Comparison of ENCODE assay signal across 13 cellular contexts in genomic region chr13:79485451-79485850, GRCh38. TPM values are rescaled to one million over a fixed set of nuclear protein-coding genes. Genes with fewer than 3 reads are reported as not detected.
A peak's percentile ranks its signal among the peaks of the same experiment; 100 is the strongest.
DNase-seq lines count a peak whose midpoint lies in the region; ATAC-seq, FAIRE-seq and TF ChIP-seq lines count a peak whose summit lies in the region.
"Had no signal": no experiment of that assay in that cellular context is flagged by ENCODE, and none has a peak within 500 bp of the region (broad histone marks: within the 10 kb centered on the region; RNA-seq: fewer than 3 reads in every experiment).

No MANE protein-coding gene starts in this region.

- POLR2A ChIA-PET in activated CD4-positive, alpha-beta memory T cell treated with anti-CD3 and anti-CD28 coated beads, Interleukin-2, amount 10 ng/mL, durations not matched to agents 7 days and 5 days (lab: Charles Lee) = interaction anchor here (0.8 to 3.8 kb wide), 6 partner anchors 13 to 44 kb away, joined by 3 to 13 read pairs (median 4); no protein-coding TSS in a partner anchor

- no peaks in the 10 kb centered on the region for H3K9me3 ChIP-seq in cardiac muscle cell (ENCODE audit: low read depth)
- no peaks in the 10 kb centered on the region for H3K9me3 ChIP-seq in kidney (ENCODE audit: control insufficient read depth in 1 of 2, low read length in 2 of 2)
- H3K9me3 ChIP-seq in stomach = no peaks in the 10 kb centered on the region

- peaks cover 74% of the 10 kb centered on the region for H3K4me1 Mint-ChIP-seq in activated CD4-positive, alpha-beta memory T cell treated with anti-CD3 and anti-CD28 coated beads, Interleukin-2, amount 10 ng/mL, durations not matched to agents 7 days and 5 days

- H3K27me3 ChIP-seq in cardiac muscle cell = no peaks in the 10 kb centered on the region
- H3K27me3 ChIP-seq in stomach = no peaks in the 10 kb centered on the region

- H3K4me3 ChIP-seq in cardiac muscle cell = no peak overlapping the region
- peak overlapping the region in 1 of 2 donors; percentile 7 for H3K4me3 ChIP-seq in kidney (ENCODE audit: low read length in 2 of 2)
- H3K4me3 ChIP-seq in stomach = no peak overlapping the region

- ATAC-seq in Right ventricle myocardium superior (ENCODE audit: poor library complexity) = no peak
- no peak for ATAC-seq in HG03378 (IDR thresholded peaks at IDR 0.05; ENCODE audit: unreplicated experiment)

- TF ChIP-seq EP300 in stomach (IDR thresholded peaks at IDR 0.05) = no peak

- H3K27ac ChIP-seq in cardiac muscle cell (peak overlapping the region; percentile 34), kidney (ENCODE audit: low read depth in 2 of 2, low read length in 2 of 2) (peak overlapping the region; percentile 67 to 68), stomach (peak overlapping the region in 4 of 5 donors; percentile 14 to 72 (median 50))

- TF ChIP-seq POLR2A in stomach (IDR thresholded peaks at IDR 0.05) = no peak

- FAIRE-seq in kidney (lab: Jason Lieb, UNC) = no peak
- FAIRE-seq: GM18507 had no signal

- peak overlapping the region; percentile 25 for H3K4me3 Mint-ChIP-seq in activated CD4-positive, alpha-beta memory T cell treated with anti-CD3 and anti-CD28 coated beads, Interleukin-2, amount 10 ng/mL, durations not matched to agents 7 days and 5 days

- H3K36me3 Mint-ChIP-seq in activated CD4-positive, alpha-beta memory T cell treated with anti-CD3 and anti-CD28 coated beads, Interleukin-2, amount 10 ng/mL, durations not matched to agents 7 days and 5 days (ENCODE audit: low read depth) = peaks cover 36% of the 10 kb centered on the region

- intact Hi-C loops in Right ventricle myocardium superior (cut with DNase I) (no loop called here), kidney (cut with DNase I) (no loop called here), stomach (cut with DNase I; ENCODE audit: low total_unique reads) (no loop called here)

- peaks cover 6% of the 10 kb centered on the region for H3K9me3 Mint-ChIP-seq in activated CD4-positive, alpha-beta memory T cell treated with anti-CD3 and anti-CD28 coated beads, Interleukin-2, amount 10 ng/mL, durations not matched to agents 7 days and 5 days

- DNase-seq in cardiac muscle cell (ENCODE audit: low read depth in 1 of 2, low spot score in 1 of 2) = no peak
- DNase-seq in Right ventricle myocardium superior = no peak
- DNase-seq in activated CD4-positive, alpha-beta memory T cell treated with anti-CD3 and anti-CD28 coated beads, Interleukin-2, amount 10 ng/mL, durations not matched to agents 7 days and 5 days = no peak
- no peak for DNase-seq in kidney
- DNase-seq in stomach = no peak
- DNase-seq in activated CD4-positive, CD25-positive, alpha-beta regulatory T cell (lab: John Stamatoyannopoulos, UW) = no peak
- DNase-seq in NCI-H82 treated with DMSO at 0.1 percent for 48 hours (lab: John Stamatoyannopoulos, UW; ENCODE audit: unreplicated experiment) = no peak
- DNase-seq: C1 segment of cervical spinal cord, GDM1, left ventricle myocardium superior, NCI-H146 had no signal

- H3K27me3 Mint-ChIP-seq in activated CD4-positive, alpha-beta memory T cell treated with anti-CD3 and anti-CD28 coated beads, Interleukin-2, amount 10 ng/mL, durations not matched to agents 7 days and 5 days = peaks cover 8% of the 10 kb centered on the region

- peak overlapping the region in 1 of 2 donors; percentile 27 for H3K9ac ChIP-seq in kidney (ENCODE audit: low read length in 2 of 2)

- peak overlapping the region; percentile 48 for H3K27ac Mint-ChIP-seq in activated CD4-positive, alpha-beta memory T cell treated with anti-CD3 and anti-CD28 coated beads, Interleukin-2, amount 10 ng/mL, durations not matched to agents 7 days and 5 days

- CTCF ChIA-PET in activated CD4-positive, alpha-beta memory T cell treated with anti-CD3 and anti-CD28 coated beads, Interleukin-2, amount 10 ng/mL, durations not matched to agents 7 days and 5 days (lab: Charles Lee) = interaction anchor here (0.9 to 6.1 kb wide), 3 partner anchors 11 to 61 kb away, joined by 5 to 49 read pairs (median 14); no protein-coding TSS in a partner anchor

- no peaks in the 10 kb centered on the region for H3K36me3 ChIP-seq in cardiac muscle cell
- no peaks in the 10 kb centered on the region for H3K36me3 ChIP-seq in kidney (ENCODE audit: control insufficient read depth in 1 of 2, insufficient read depth in 2 of 2, low read length in 2 of 2)
- H3K36me3 ChIP-seq in stomach = no peaks in the 10 kb centered on the region

- H3K4me1 ChIP-seq in cardiac muscle cell (ENCODE audit: low read depth) (peaks cover 14% of the 10 kb centered on the region), kidney (ENCODE audit: control insufficient read depth in 1 of 2, insufficient read depth in 1 of 2, low read depth in 1 of 2, low read length in 2 of 2) (peaks cover 4 to 18% of the 10 kb centered on the region in 2 donors), stomach (peaks cover 10 to 68% (median 37%) of the 10 kb centered on the region in 4 donors)

- no peak for TF ChIP-seq CTCF in cardiac muscle cell (IDR thresholded peaks at IDR 0.05; ENCODE audit: low read depth, low read length)
- TF ChIP-seq CTCF in kidney (IDR thresholded peaks at IDR 0.05; ENCODE audit: borderline replicate concordance, extremely low read depth, insufficient read depth) = no peak
- no peak for TF ChIP-seq CTCF in stomach (IDR thresholded peaks at IDR 0.05)

- WGBS in stomach, 5 donors = 27 to 45% (median 34%) methylated on average over 2 of the region's 2 CpGs

RNA-seq across cellular contexts. Expression of gene NDFIP2, which starts 4.5 kb away (rescaled TPM):
- total RNA-seq in cardiac muscle cell (24.2 and 26.8 TPM in 2 replicates), Right ventricle myocardium superior (33.9 TPM), kidney (52.2 TPM), stomach (10 to 100 TPM in 3 of 5 donors, 1 to 10 TPM in 2; 2.9 to 56.5 (median 25.5) TPM)
- polyA plus RNA-seq in cardiac muscle cell (37.3 and 43.5 TPM in 2 replicates), kidney (ENCODE audit: insufficient read depth, low read depth, low replicate concordance) (28.7 TPM), stomach (10 to 100 TPM; 11.7 to 17.0 (median 12.4) TPM)
- 10 to 100 TPM; 49.6 to 53.2 TPM for total RNA-seq in activated CD4-positive, alpha-beta memory T cell treated with anti-CD3 and anti-CD28 coated beads, Interleukin-2, amount 10 ng/mL, durations not matched to agents 7 days and 5 days
